In the genomic region with DNA sequence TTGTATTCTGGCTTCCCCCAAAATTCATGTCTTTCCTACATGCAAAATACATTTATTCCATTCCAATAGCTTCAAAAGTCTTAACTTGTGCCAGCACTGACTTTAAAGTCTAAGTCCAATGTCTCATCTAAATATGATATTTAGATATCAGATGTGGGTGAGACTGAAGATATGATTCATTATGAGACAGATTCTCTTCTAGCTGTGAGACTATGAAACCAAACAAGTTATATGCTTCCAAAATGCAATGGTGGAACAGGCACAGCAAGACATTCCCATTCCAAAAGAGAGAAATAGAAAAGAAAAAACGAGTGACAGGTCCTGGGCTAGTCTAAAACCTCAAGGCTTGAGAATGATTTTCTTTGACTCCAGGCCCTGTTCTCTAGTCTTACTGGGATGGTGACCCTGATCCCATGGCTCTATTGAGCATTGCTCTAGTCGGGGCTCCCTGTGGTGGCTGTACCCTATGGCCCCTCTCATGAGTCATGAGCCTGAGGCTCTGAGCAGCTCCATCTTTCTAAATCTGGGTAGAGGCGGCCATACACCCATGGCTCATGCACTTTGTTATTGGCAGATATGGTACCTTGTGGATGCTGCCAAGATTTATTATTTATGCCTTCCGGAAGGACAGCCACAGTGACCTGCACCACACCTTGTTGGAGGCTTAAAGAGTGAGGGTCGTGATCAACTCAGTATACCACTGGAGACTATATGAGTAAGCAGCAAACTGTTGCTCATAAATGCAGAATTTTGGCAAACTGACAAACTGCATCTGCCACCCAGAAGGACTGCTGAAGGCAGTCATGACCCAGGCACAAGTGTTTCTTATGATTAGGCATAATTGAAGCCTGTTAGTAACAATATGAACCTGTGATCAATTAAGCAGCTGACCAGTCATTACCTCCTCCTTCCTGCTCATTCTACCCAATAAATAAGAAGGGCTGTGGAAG, we compare ENCODE assay signal across 18 cellular contexts. TPM values are rescaled to one million over a fixed set of nuclear protein-coding genes. Genes with fewer than 3 reads are reported as not detected.
A peak's percentile ranks its signal among the peaks of the same experiment; 100 is the strongest.
DNase-seq lines count a peak whose midpoint lies in the region; ATAC-seq and TF ChIP-seq lines count a peak whose summit lies in the region.
"Had no signal": no experiment of that assay in that cellular context is flagged by ENCODE, and none has a peak within 500 bp of the region (broad histone marks: within the 10 kb centered on the region; RNA-seq: fewer than 3 reads in every experiment).

No MANE protein-coding gene starts in this region.

- dilution Hi-C loops in IMR-90 (cut with HindIII; ENCODE audit: low sequenced_read_pairs, unreplicated experiment): no loop called here

- TF ChIP-seq POLR2A in IMR-90 (IDR thresholded peaks at IDR 0.05; ENCODE audit: low read depth, low read length) (no peak), adrenal gland (IDR thresholded peaks at IDR 0.05) (no peak)

- no peak overlapping the region for H3K18ac ChIP-seq in IMR-90 (ENCODE audit: low read depth, low read length)
- no peak overlapping the region for H3K18ac ChIP-seq in mesenchymal stem cell (ENCODE audit: low read depth in 1 of 2, low read length in 2 of 2)

- peaks cover 12% of the 10 kb centered on the region for H3K4me1 ChIP-seq in ACC112 (ENCODE audit: control insufficient read depth, insufficient read depth, low read length, unreplicated experiment)
- H3K4me1 ChIP-seq in IMR-90 (ENCODE audit: control insufficient read depth, insufficient read depth, low read length): no peaks in the 10 kb centered on the region
- no peaks in the 10 kb centered on the region for H3K4me1 ChIP-seq in mesenchymal stem cell (ENCODE audit: control insufficient read depth, insufficient read depth, low read depth, low read length)
- H3K4me1 ChIP-seq in adrenal gland (replicated peaks in 1 of 2): no peaks in the 10 kb centered on the region
- H3K4me1 ChIP-seq: BLaER1 treated with 17β-estradiol and CSF1 and Interleukin-3, amounts not matched to agents 10 nM and 100 nM; SJSA1 had no signal

- H3K9ac ChIP-seq in IMR-90 (ENCODE audit: low read depth, low read length): no peak overlapping the region
- no peak overlapping the region for H3K9ac ChIP-seq in mesenchymal stem cell (ENCODE audit: low read length)
- H3K9ac ChIP-seq: BLaER1 treated with 17β-estradiol and CSF1 and Interleukin-3, amounts not matched to agents 10 nM and 100 nM had no signal

- H3K14ac ChIP-seq in IMR-90 (replicated peaks; ENCODE audit: low read depth, low read length) (no peak overlapping the region), mesenchymal stem cell (ENCODE audit: low read length in 2 of 2) (no peak overlapping the region)

- H2AFZ ChIP-seq in ACC112 (ENCODE audit: low read length, unreplicated experiment): no peak overlapping the region
- no peak overlapping the region for H2AFZ ChIP-seq in IMR-90 (replicated peaks; ENCODE audit: low read length, poor library complexity)
- H2AFZ ChIP-seq in mesenchymal stem cell (ENCODE audit: low read depth, low read length): no peak overlapping the region
- H2AFZ ChIP-seq: PC-9 had no signal

- 40% methylated on average over 1 of the region's 5 CpGs; no CpG with 5 or more reads in 1 of the 2 experiments for WGBS in IMR-90 (ENCODE audit: extremely low coverage in 2 of 2, insufficient read length in 1 of 2), 2 experiments
- 56% methylated on average over 5 of the region's 5 CpGs for WGBS in mesenchymal stem cell
- WGBS in adrenal gland, 4 donors: 58 to 75% (median 68%) methylated on average over 4 to 5 of the region's 5 CpGs

- no peaks in the 10 kb centered on the region for H3K79me2 ChIP-seq in ACC112 (ENCODE audit: control insufficient read depth, insufficient read depth, low read length, unreplicated experiment)

- H4K20me1 ChIP-seq in IMR-90 (ENCODE audit: insufficient read depth, low read length): no peaks in the 10 kb centered on the region
- H4K20me1 ChIP-seq: BLaER1 treated with 17β-estradiol and CSF1 and Interleukin-3, amounts not matched to agents 10 nM and 100 nM had no signal

- no peak overlapping the region for H3K4me3 ChIP-seq in ACC112 (ENCODE audit: low read depth, low read length)
- no peak overlapping the region for H3K4me3 ChIP-seq in IMR-90 (ENCODE audit: insufficient read depth, low read depth, low read length)
- no peak overlapping the region for H3K4me3 ChIP-seq in choroid plexus epithelial cell (ENCODE audit: low read depth, low read length)
- no peak overlapping the region for H3K4me3 ChIP-seq in mesenchymal stem cell (ENCODE audit: insufficient read depth in 1 of 2, low read depth in 1 of 2, low read length in 2 of 2)
- H3K4me3 ChIP-seq in adrenal gland: no peak overlapping the region
- H3K4me3 ChIP-seq: BLaER1 treated with 17β-estradiol and CSF1 and Interleukin-3, amounts not matched to agents 10 nM and 100 nM; PC-9; SJSA1 had no signal

- H3K56ac ChIP-seq in IMR-90 (ENCODE audit: extremely low read depth, insufficient read depth, low read length): no peak overlapping the region

- H3K27me3 ChIP-seq in ACC112 (ENCODE audit: insufficient read depth, low read length) (no peaks in the 10 kb centered on the region), IMR-90 (ENCODE audit: control insufficient read depth, insufficient read depth, low read length) (no peaks in the 10 kb centered on the region), mesenchymal stem cell (ENCODE audit: control insufficient read depth in 1 of 2, insufficient read depth in 1 of 2, low read length in 2 of 2) (no peaks in the 10 kb centered on the region), adrenal gland (no peaks in the 10 kb centered on the region)
- H3K27me3 ChIP-seq: BLaER1 treated with 17β-estradiol and CSF1 and Interleukin-3, amounts not matched to agents 10 nM and 100 nM; SJSA1 had no signal

- no peak for ATAC-seq in IMR-90 (ENCODE audit: low read depth)
- no peak for ATAC-seq in HG02973 (IDR thresholded peaks at IDR 0.05; ENCODE audit: unreplicated experiment)

- no peak overlapping the region for H2AK9ac ChIP-seq in IMR-90 (replicated peaks; ENCODE audit: low read depth, low read length, poor library complexity)

- H2AK5ac ChIP-seq in IMR-90 (ENCODE audit: low read depth, low read length) (no peak overlapping the region), mesenchymal stem cell (ENCODE audit: low read length, severe bottlenecking) (no peak overlapping the region)

- H2BK120ac ChIP-seq in IMR-90 (ENCODE audit: low read depth, low read length): no peak overlapping the region
- H2BK120ac ChIP-seq in mesenchymal stem cell (ENCODE audit: low read depth, low read length): no peak overlapping the region

- no peaks in the 10 kb centered on the region for H3K79me1 ChIP-seq in IMR-90 (ENCODE audit: low read depth in 1 of 2, low read length in 2 of 2)
- H3K79me1 ChIP-seq in mesenchymal stem cell (replicated peaks; ENCODE audit: low read length, poor library complexity, severe bottlenecking): no peaks in the 10 kb centered on the region

- no peak overlapping the region for H2BK20ac ChIP-seq in IMR-90 (ENCODE audit: low read depth, low read length)

- no peak overlapping the region for H2BK15ac ChIP-seq in IMR-90 (ENCODE audit: low read depth, low read length)
- no peak overlapping the region for H2BK15ac ChIP-seq in mesenchymal stem cell (ENCODE audit: low read depth, poor library complexity, severe bottlenecking)

- DNase-seq in IMR-90 (peak; percentile 33), choroid plexus epithelial cell (ENCODE audit: low read depth) (peak; percentile 25), mesenchymal stem cell (no peak), NCI-H226 (no peak), activated gamma-delta T cell (lab: John Stamatoyannopoulos, UW) (no peak), adrenal gland (no peak)
- DNase-seq: CD8-positive, alpha-beta memory T cell; DND-41; GOT3; Karpas-422; NCI-H1417; NCI-H187 treated with DMSO at 0.1 percent for 48 hours; NCI-H69; PC-9 had no signal

- POLR2A ChIA-PET in IMR-90 (lab: Charles Lee; ENCODE audit: unreplicated experiment): no interaction called here

- H3K23ac ChIP-seq in IMR-90 (ENCODE audit: low read depth, low read length): no peak overlapping the region
- no peak overlapping the region for H3K23ac ChIP-seq in mesenchymal stem cell (ENCODE audit: low read length in 2 of 2)

- H3K27ac ChIP-seq in ACC112 (ENCODE audit: low read depth, low read length) (peak overlapping the region; percentile 30), IMR-90 (ENCODE audit: insufficient read depth, low read length) (no peak overlapping the region), mesenchymal stem cell (ENCODE audit: low read length, poor library complexity, severe bottlenecking) (no peak overlapping the region), adrenal gland (no peak overlapping the region)
- H3K27ac ChIP-seq: BLaER1 treated with 17β-estradiol and CSF1 and Interleukin-3, amounts not matched to agents 10 nM and 100 nM; PC-9; SJSA1 had no signal

- H4K5ac ChIP-seq in IMR-90 (ENCODE audit: low read depth, low read length): no peak overlapping the region

- H4K91ac ChIP-seq in IMR-90 (ENCODE audit: insufficient read depth, low read depth, low read length): no peak overlapping the region
- no peak overlapping the region for H4K91ac ChIP-seq in mesenchymal stem cell (ENCODE audit: low read length)

- no peak overlapping the region for H2BK12ac ChIP-seq in mesenchymal stem cell (ENCODE audit: low read length in 2 of 2)

- H3K36me3 ChIP-seq in ACC112 (ENCODE audit: insufficient read depth, low read length): 0 out of 2 replicates have a peak, but pooled peaks cover 5% of the 10 kb centered on the region
- no peaks in the 10 kb centered on the region for H3K36me3 ChIP-seq in IMR-90 (ENCODE audit: control insufficient read depth, insufficient read depth, low read length)
- H3K36me3 ChIP-seq in mesenchymal stem cell (ENCODE audit: control insufficient read depth in 1 of 2, insufficient read depth in 2 of 2, low read depth in 1 of 2, low read length in 2 of 2): no peaks in the 10 kb centered on the region
- no peaks in the 10 kb centered on the region for H3K36me3 ChIP-seq in adrenal gland (replicated peaks in 1 of 2)
- H3K36me3 ChIP-seq: BLaER1 treated with 17β-estradiol and CSF1 and Interleukin-3, amounts not matched to agents 10 nM and 100 nM; SJSA1 had no signal

- CTCF ChIA-PET in IMR-90 (lab: Yijun Ruan, JAX): no interaction called here

- no peak overlapping the region for H3K4me2 ChIP-seq in IMR-90 (ENCODE audit: low read depth, low read length)
- peak overlapping the region; percentile 34 for H3K4me2 ChIP-seq in mesenchymal stem cell (ENCODE audit: low read length, poor library complexity, severe bottlenecking)
- H3K4me2 ChIP-seq: BLaER1 treated with 17β-estradiol and CSF1 and Interleukin-3, amounts not matched to agents 10 nM and 100 nM; PC-9 had no signal

- no TSS peak for BruUV-seq in IMR-90 (replicated peaks; lab: Mats Ljungman, UMichigan)

- no peak for TF ChIP-seq RAD21 in IMR-90 (IDR thresholded peaks at IDR 0.05; ENCODE audit: low read length)

- H4K8ac ChIP-seq in IMR-90 (ENCODE audit: low read depth in 2 of 2, low read length in 2 of 2) (no peak overlapping the region), mesenchymal stem cell (ENCODE audit: low read length) (no peak overlapping the region)

- H3K4ac ChIP-seq in IMR-90 (ENCODE audit: low read depth, low read length) (no peak overlapping the region), mesenchymal stem cell (ENCODE audit: low read depth in 1 of 2, low read length in 2 of 2) (no peak overlapping the region)

- in situ Hi-C loops in IMR-90 (cut with MboI; ENCODE audit: low sequenced_read_pairs): loop anchor here (25.0 kb wide), 1 partner anchor 246 kb away; no protein-coding TSS in a partner anchor

- H2BK5ac ChIP-seq in IMR-90 (ENCODE audit: low read depth, low read length, poor library complexity, severe bottlenecking) (no peak overlapping the region), mesenchymal stem cell (ENCODE audit: low read depth, low read length, poor library complexity, severe bottlenecking) (no peak overlapping the region)

- H3K9me1 ChIP-seq in IMR-90 (ENCODE audit: insufficient read depth, low read length): no peaks in the 10 kb centered on the region

- H3K9me3 ChIP-seq in IMR-90 (ENCODE audit: control insufficient read depth, insufficient read depth, low read length) (no peaks in the 10 kb centered on the region), mesenchymal stem cell (ENCODE audit: control insufficient read depth, low read length) (peaks cover 3% of the 10 kb centered on the region), adrenal gland (replicated peaks in 1 of 3) (no peaks in the 10 kb centered on the region)
- H3K9me3 ChIP-seq: SJSA1 had no signal

- intact Hi-C loops in IMR-90 (cut with micrococcal nuclease) (no loop called here), adrenal gland (cut with DNase I) (no loop called here)

- TF ChIP-seq CTCF in IMR-90 (conservative IDR thresholded peaks at IDR 0.05; ENCODE audit: low read depth, low read length) (no peak), choroid plexus epithelial cell (conservative IDR thresholded peaks at IDR 0.05; ENCODE audit: low read depth, low read length) (no peak), adrenal gland (IDR thresholded peaks at IDR 0.05) (no peak)

RNA-seq across cellular contexts. Expression of a gene that starts 38.5 kb away (rescaled TPM):
- total RNA-seq in IMR-90 (2012; rRNA removed): 26.9 and 34.4 TPM in 2 replicates
- polyA plus RNA-seq in IMR-90 (2012; rRNA removed): 11.0 and 13.5 TPM in 2 replicates
- polyA plus RNA-seq in IMR-90 (2012; cell fraction: cytosol; rRNA removed): 2.2 and 2.6 TPM in 2 replicates
- 3.8 and 36.0 TPM in 2 replicates for polyA plus RNA-seq in IMR-90 (2012; cell fraction: nucleus; rRNA removed; ENCODE audit: low replicate concordance)
- polyA plus RNA-seq in mesenchymal stem cell (2013, experiment 1 of 2): 17.5 TPM
- 15.9 TPM for polyA plus RNA-seq in mesenchymal stem cell (2013, experiment 2 of 2)
- total RNA-seq in adrenal gland: 10 to 100 TPM; 16.4 to 31.0 (median 21.4) TPM
- polyA plus RNA-seq in adrenal gland: 10 to 100 TPM in 2 of 3 donors, 1 to 10 TPM in 1; 7.4 to 20.0 (median 13.5) TPM

Comparison
In these comparisons a context has a peak if more than half of its experiments do, and no peak if none do; other contexts are left out.
1. DNase-seq: peak in IMR-90 (single experiment) and choroid plexus epithelial cell (single experiment); none in mesenchymal stem cell (single experiment), NCI-H226 (single experiment), activated gamma-delta T cell (single experiment) and adrenal gland (0 of 7).